In genomic region chr17:66322764-66323163, GRCh38 we compare ENCODE assay signal across 20 cellular contexts.
"Had no signal": no experiment of that assay in that cellular context is flagged by ENCODE, and none has a peak within 500 bp of the region (broad histone marks: within the 10 kb centered on the region; RNA-seq: fewer than 3 reads in every experiment).

No MANE protein-coding gene starts in this region.

- H3K27ac ChIP-seq: cardiac muscle cell, hepatocyte, vagina had no signal

- H3K27me3 ChIP-seq: cardiac muscle cell, hepatocyte, transverse colon, vagina had no signal

- H3K27me3 Mint-ChIP-seq: activated CD4-positive, alpha-beta memory T cell treated with anti-CD3 and anti-CD28 coated beads for 36 hours; activated CD8-positive, alpha-beta memory T cell treated with anti-CD3 and anti-CD28 coated beads, Interleukin-2, amount 10 ng/mL, durations not matched to agents 7 days and 5 days; progenitor cell of endocrine pancreas had no signal

- H3K4me3 ChIP-seq: cardiac muscle cell, hepatocyte, transverse colon, vagina had no signal

- H3K4me1 ChIP-seq: vagina had no signal

- H2AFZ ChIP-seq: hepatocyte had no signal

- DNase-seq: activated CD4-positive, alpha-beta memory T cell treated with anti-CD3 and anti-CD28 coated beads for 36 hours; activated CD4-positive, alpha-beta T cell treated with anti-CD3 and anti-CD28 coated beads for 1 hour; activated CD8-positive, alpha-beta memory T cell treated with anti-CD3 and anti-CD28 coated beads, Interleukin-2, amount 10 ng/mL, durations not matched to agents 7 days and 5 days; activated effector memory CD4-positive, alpha-beta T cell treated with anti-CD3 and anti-CD28 coated beads, Interleukin-2, amount 50 U/mL, for 16 hours; activated T-cell treated with anti-CD3 and anti-CD28 coated beads, Interleukin-2, amount 50 U/mL, for 1 hour; kidney; mesenchymal stem cell; nephron progenitor cell; occipital lobe; right cardiac atrium; small intestine; stimulated activated CD4-positive, alpha-beta T cell treated with anti-CD3 and anti-CD28 coated beads, Interleukin-4, amount 100 ng/mL, for 24 hours; stimulated activated naive CD4-positive, alpha-beta T cell; substantia nigra; transverse colon had no signal

- H3K4me3 Mint-ChIP-seq: activated CD4-positive, alpha-beta memory T cell treated with anti-CD3 and anti-CD28 coated beads for 36 hours; activated CD8-positive, alpha-beta memory T cell treated with anti-CD3 and anti-CD28 coated beads, Interleukin-2, amount 10 ng/mL, durations not matched to agents 7 days and 5 days; nephron progenitor cell had no signal

- H3K36me3 ChIP-seq: cardiac muscle cell, vagina had no signal

- H3K4me2 ChIP-seq: hepatocyte had no signal

- H3K27ac Mint-ChIP-seq: activated CD8-positive, alpha-beta memory T cell treated with anti-CD3 and anti-CD28 coated beads, Interleukin-2, amount 10 ng/mL, durations not matched to agents 7 days and 5 days; nephron progenitor cell; progenitor cell of endocrine pancreas had no signal

- H3K9me3 ChIP-seq: vagina had no signal

- ATAC-seq: activated CD8-positive, alpha-beta memory T cell treated with anti-CD3 and anti-CD28 coated beads, Interleukin-2, amount 10 ng/mL, durations not matched to agents 7 days and 5 days; esophagus mucosa; right cardiac atrium had no signal
